19 cellular contexts compared by ENCODE assay signal in the genomic region with DNA sequence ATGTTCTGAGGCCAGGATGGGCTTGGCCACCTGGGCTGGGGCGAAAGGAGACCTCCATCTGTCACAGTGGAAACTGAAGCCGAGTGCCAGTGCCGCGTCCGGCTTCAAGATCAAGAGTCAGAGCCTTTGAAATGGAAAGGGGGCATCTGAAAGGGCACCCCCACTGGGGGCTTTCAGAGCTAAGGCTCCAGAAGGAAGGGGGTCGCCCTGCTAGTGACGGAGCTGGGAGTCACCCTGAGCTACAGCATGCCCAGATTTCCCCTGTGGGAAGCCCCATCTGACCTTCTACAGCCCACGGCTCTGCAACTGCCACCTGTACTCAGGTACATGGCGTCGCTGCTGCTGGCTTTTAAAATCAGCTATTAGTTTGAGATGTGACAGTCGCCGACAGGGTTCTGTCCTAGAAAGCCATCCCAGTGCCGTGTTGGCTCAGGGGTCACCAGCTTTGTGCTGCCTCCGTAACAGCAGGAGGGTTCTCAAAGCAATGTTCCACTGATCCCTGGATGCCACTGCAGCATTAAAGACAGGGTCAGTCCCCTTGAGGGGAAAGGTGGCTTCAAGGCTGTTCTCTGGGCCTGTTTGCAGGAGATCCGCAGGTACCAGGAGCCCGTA. TPM values are rescaled to one million over a fixed set of nuclear protein-coding genes. Genes with fewer than 3 reads are reported as not detected.
DNase-seq lines count a peak whose midpoint lies in the region; ATAC-seq and TF ChIP-seq lines count a peak whose summit lies in the region.
"Had no signal": no experiment of that assay in that cellular context is flagged by ENCODE, and none has a peak within 500 bp of the region (broad histone marks: within the 10 kb centered on the region; RNA-seq: fewer than 3 reads in every experiment).

No MANE protein-coding gene starts in this region.

- no peak overlapping the region; a peak in 1 of 4 replicates for H4K8ac ChIP-seq in IMR-90 (ENCODE audit: low read depth in 2 of 2, low read length in 2 of 2)

- in situ Hi-C loops in IMR-90 (cut with MboI; ENCODE audit: low sequenced_read_pairs), result loop anchor here (5.0 kb wide), 1 partner anchor 370 kb away; no protein-coding TSS in a partner anchor

- DNase-seq in activated T-cell treated with anti-CD3 and anti-CD28 coated beads, Interleukin-2, amount 50 U/mL, for 24 hours, result peak; percentile 21
- DNase-seq in activated T-cell treated with anti-CD3 and anti-CD28 coated beads for 4 hours, result no peak
- no peak for DNase-seq in IMR-90
- DNase-seq in glutamatergic neuron, result no peak
- no peak for DNase-seq in RPMI8226
- no peak for DNase-seq in prostate gland (ENCODE audit: low spot score)
- no peak for DNase-seq in DMS79 (lab: John Stamatoyannopoulos, UW)
- DNase-seq: ACHN; activated naive CD4-positive, alpha-beta T cell treated with Interleukin-2 at 50 U/mL for 16 hours; GF-D8; immature natural killer cell; NCI-H146; NCI-H748 treated with DMSO at 0.1 percent for 48 hours; T-helper 9 cell had no signal

- no peak overlapping the region for H3K4me3 ChIP-seq in IMR-90 (ENCODE audit: insufficient read depth, low read depth, low read length)
- H3K4me3 ChIP-seq in stomach smooth muscle (ENCODE audit: low read length in 2 of 2), result no peak overlapping the region
- H3K4me3 ChIP-seq in prostate gland, result no peak overlapping the region
- H3K4me3 ChIP-seq: GM12878, lung, SJSA1 had no signal

- no peak overlapping the region for H2AK9ac ChIP-seq in IMR-90 (replicated peaks; ENCODE audit: low read depth, low read length, poor library complexity)

- peaks cover 42% of the 10 kb centered on the region for H4K20me1 ChIP-seq in IMR-90 (ENCODE audit: insufficient read depth, low read length)

- H3K27ac Mint-ChIP-seq in activated T-cell treated with anti-CD3 and anti-CD28 coated beads, Interleukin-2, amount 50 U/mL, for 24 hours, result no peak overlapping the region
- peak overlapping the region; percentile 39 for H3K27ac Mint-ChIP-seq in glutamatergic neuron (ENCODE audit: unreplicated experiment)

- 91% methylated on average over 11 of the region's 16 CpGs; no CpG with 5 or more reads in 1 of the 2 experiments for WGBS in IMR-90 (ENCODE audit: extremely low coverage in 2 of 2, insufficient read length in 1 of 2), 2 experiments
- 92% methylated on average over 16 of the region's 16 CpGs for WGBS in prostate gland

- no peaks in the 10 kb centered on the region for H3K9me3 ChIP-seq in IMR-90 (ENCODE audit: control insufficient read depth, insufficient read depth, low read length)
- H3K9me3 ChIP-seq in stomach smooth muscle (ENCODE audit: control insufficient read depth in 2 of 2, low read length in 2 of 2), result no peaks in the 10 kb centered on the region
- no peaks in the 10 kb centered on the region for H3K9me3 ChIP-seq in prostate gland
- H3K9me3 ChIP-seq: SJSA1 had no signal

- peaks cover 9 to 56% of the 10 kb centered on the region in 2 experiments for H3K79me1 ChIP-seq in IMR-90 (ENCODE audit: low read depth in 1 of 2, low read length in 2 of 2)

- no peak overlapping the region for H3K18ac ChIP-seq in IMR-90 (ENCODE audit: low read depth, low read length)

- no peaks in the 10 kb centered on the region for H3K9me3 Mint-ChIP-seq in activated T-cell treated with anti-CD3 and anti-CD28 coated beads, Interleukin-2, amount 50 U/mL, for 24 hours
- H3K9me3 Mint-ChIP-seq in glutamatergic neuron (ENCODE audit: unreplicated experiment), result peaks cover 18% of the 10 kb centered on the region
- H3K9me3 Mint-ChIP-seq: immature natural killer cell had no signal

- no TSS peak for BruUV-seq in IMR-90 (replicated peaks; lab: Mats Ljungman, UMichigan)

- dilution Hi-C loops in IMR-90 (cut with HindIII; ENCODE audit: low sequenced_read_pairs, unreplicated experiment), result no loop called here

- CTCF ChIA-PET in IMR-90 (lab: Yijun Ruan, JAX), result interaction anchor here (0.6 kb wide), 1 partner anchor 10 kb away, joined by 3 read pairs; no protein-coding TSS in a partner anchor

- no peak overlapping the region for H3K4ac ChIP-seq in IMR-90 (ENCODE audit: low read depth, low read length)

- POLR2A ChIA-PET in IMR-90 (lab: Charles Lee; ENCODE audit: unreplicated experiment), result no interaction called here

- no peak for TF ChIP-seq POLR2A in IMR-90 (IDR thresholded peaks at IDR 0.05; ENCODE audit: low read depth, low read length)
- TF ChIP-seq POLR2A in prostate gland (IDR thresholded peaks at IDR 0.05), result no peak

- H3K27ac ChIP-seq in IMR-90 (ENCODE audit: insufficient read depth, low read length) (peak overlapping the region; percentile 1; the same call in 1 of the 2 replicates), stomach smooth muscle (ENCODE audit: low read length) (peak overlapping the region; percentile 84), prostate gland (no peak overlapping the region)
- H3K27ac ChIP-seq: C4-2B had no signal

- no peaks in the 10 kb centered on the region for H3K4me1 Mint-ChIP-seq in activated T-cell treated with anti-CD3 and anti-CD28 coated beads, Interleukin-2, amount 50 U/mL, for 24 hours (ENCODE audit: low read depth)
- peaks cover 22% of the 10 kb centered on the region for H3K4me1 Mint-ChIP-seq in glutamatergic neuron (ENCODE audit: low read depth, unreplicated experiment)

- TF ChIP-seq RAD21 in IMR-90 (IDR thresholded peaks at IDR 0.05; ENCODE audit: low read length), result no peak

- H3K56ac ChIP-seq in IMR-90 (ENCODE audit: extremely low read depth, insufficient read depth, low read length), result no peak overlapping the region

- H3K9ac ChIP-seq in IMR-90 (ENCODE audit: low read depth, low read length), result no peak overlapping the region
- no peak overlapping the region for H3K9ac ChIP-seq in stomach smooth muscle (ENCODE audit: low read length in 2 of 2)

- no peaks in the 10 kb centered on the region for H3K27me3 Mint-ChIP-seq in activated T-cell treated with anti-CD3 and anti-CD28 coated beads, Interleukin-2, amount 50 U/mL, for 24 hours
- peaks cover 7% of the 10 kb centered on the region for H3K27me3 Mint-ChIP-seq in glutamatergic neuron (ENCODE audit: unreplicated experiment)

- intact Hi-C loops in IMR-90 (cut with micrococcal nuclease), result no loop called here
- intact Hi-C loops in prostate gland (cut with DNase I), result loop anchor here (10.0 kb wide), 2 partner anchors 282 to 382 kb away; partner anchors contain the start of gene EML1

- H3K36me3 ChIP-seq in IMR-90 (ENCODE audit: control insufficient read depth, insufficient read depth, low read length) (peaks cover 43% of the 10 kb centered on the region), stomach smooth muscle (ENCODE audit: control insufficient read depth in 2 of 2, insufficient read depth in 2 of 2, low read length in 2 of 2) (peaks cover 26 to 33% of the 10 kb centered on the region in 2 donors), prostate gland (peaks cover 6 to 7% of the 10 kb centered on the region in 2 donors)

- TF ChIP-seq CTCF in IMR-90 (conservative IDR thresholded peaks at IDR 0.05; ENCODE audit: low read depth, low read length), result no peak
- no peak for TF ChIP-seq CTCF in glutamatergic neuron (IDR thresholded peaks at IDR 0.05; ENCODE audit: partially characterized antibody, unreplicated experiment)
- no peak for TF ChIP-seq CTCF in prostate gland (IDR thresholded peaks at IDR 0.05)

- peaks cover 4% of the 10 kb centered on the region; the same call in 1 of the 2 replicates for H3K9me1 ChIP-seq in IMR-90 (ENCODE audit: insufficient read depth, low read length)

- H2BK5ac ChIP-seq in IMR-90 (ENCODE audit: low read depth, low read length, poor library complexity, severe bottlenecking), result no peak overlapping the region

- no peak overlapping the region for H2BK20ac ChIP-seq in IMR-90 (ENCODE audit: low read depth, low read length)

- no peak overlapping the region for H4K91ac ChIP-seq in IMR-90 (ENCODE audit: insufficient read depth, low read depth, low read length)

- H3K4me2 ChIP-seq in IMR-90 (ENCODE audit: low read depth, low read length), result no peak overlapping the region

- H2AFZ ChIP-seq in IMR-90 (replicated peaks; ENCODE audit: low read length, poor library complexity), result no peak overlapping the region

- ATAC-seq in IMR-90 (ENCODE audit: low read depth), result no peak
- ATAC-seq: GM12878 had no signal

- H2BK120ac ChIP-seq in IMR-90 (ENCODE audit: low read depth, low read length), result no peak overlapping the region

- H3K4me1 ChIP-seq in IMR-90 (ENCODE audit: control insufficient read depth, insufficient read depth, low read length) (peaks cover 15% of the 10 kb centered on the region), stomach smooth muscle (ENCODE audit: control insufficient read depth, insufficient read depth, low read length) (peaks cover 26% of the 10 kb centered on the region), prostate gland (replicated peaks) (no peaks in the 10 kb centered on the region)

- no peak overlapping the region for H3K14ac ChIP-seq in IMR-90 (replicated peaks; ENCODE audit: low read depth, low read length)

- no peak overlapping the region for H3K4me3 Mint-ChIP-seq in activated T-cell treated with anti-CD3 and anti-CD28 coated beads, Interleukin-2, amount 50 U/mL, for 24 hours
- peak overlapping the region; percentile 65 for H3K4me3 Mint-ChIP-seq in glutamatergic neuron (ENCODE audit: unreplicated experiment)
- H3K4me3 Mint-ChIP-seq: immature natural killer cell had no signal

- no peak overlapping the region for H2BK15ac ChIP-seq in IMR-90 (ENCODE audit: low read depth, low read length)

- H3K23ac ChIP-seq in IMR-90 (ENCODE audit: low read depth, low read length), result no peak overlapping the region

- H4K5ac ChIP-seq in IMR-90 (ENCODE audit: low read depth, low read length), result no peak overlapping the region

- H3K36me3 Mint-ChIP-seq in activated T-cell treated with anti-CD3 and anti-CD28 coated beads, Interleukin-2, amount 50 U/mL, for 24 hours (ENCODE audit: low read depth), result peaks cover 52% of the 10 kb centered on the region
- no peaks in the 10 kb centered on the region for H3K36me3 Mint-ChIP-seq in glutamatergic neuron (ENCODE audit: unreplicated experiment)

- no peaks in the 10 kb centered on the region for H3K27me3 ChIP-seq in IMR-90 (ENCODE audit: control insufficient read depth, insufficient read depth, low read length)
- H3K27me3 ChIP-seq in stomach smooth muscle (ENCODE audit: control insufficient read depth in 1 of 2, insufficient read depth in 2 of 2, low read length in 2 of 2), result no peaks in the 10 kb centered on the region
- H3K27me3 ChIP-seq in prostate gland (replicated peaks; ENCODE audit: insufficient read depth), result no peaks in the 10 kb centered on the region
- H3K27me3 ChIP-seq: SJSA1 had no signal

- H2AK5ac ChIP-seq in IMR-90 (ENCODE audit: low read depth, low read length), result no peak overlapping the region; the same call in 1 of the 2 replicates

RNA-seq across cellular contexts. Expression of gene CCNK, which starts 31.5 kb away (rescaled TPM):
- 18.8 and 33.1 TPM in 2 replicates for total RNA-seq in IMR-90 (2012; rRNA removed)
- polyA plus RNA-seq in IMR-90 (2012; rRNA removed), result 25.0 and 38.3 TPM in 2 replicates
- polyA plus RNA-seq in IMR-90 (2012; cell fraction: cytosol; rRNA removed), result 9.1 and 12.6 TPM in 2 replicates
- polyA plus RNA-seq in IMR-90 (2012; cell fraction: nucleus; rRNA removed; ENCODE audit: low replicate concordance), result 14.4 and 41.8 TPM in 2 replicates
- total RNA-seq in glutamatergic neuron (ENCODE audit: unreplicated experiment), result 47.2 TPM
- total RNA-seq in prostate gland, result 10 to 100 TPM; 15.5 to 43.1 TPM

RNA-seq across cellular contexts. Expression of gene SETD3, which starts 32.0 kb away (rescaled TPM):
- 31.9 and 35.0 TPM in 2 replicates for total RNA-seq in IMR-90 (2012; rRNA removed)
- 15.9 and 18.8 TPM in 2 replicates for polyA plus RNA-seq in IMR-90 (2012; rRNA removed)
- 5.3 and 7.6 TPM in 2 replicates for polyA plus RNA-seq in IMR-90 (2012; cell fraction: cytosol; rRNA removed)
- polyA plus RNA-seq in IMR-90 (2012; cell fraction: nucleus; rRNA removed; ENCODE audit: low replicate concordance), result 1.7 and 11.2 TPM in 2 replicates
- 46.2 TPM for total RNA-seq in glutamatergic neuron (ENCODE audit: unreplicated experiment)
- total RNA-seq in prostate gland, result 100 to 1,000 TPM in 1 of 2 donors, 10 to 100 TPM in 1; 59.5 to 106 TPM

Comparison
In these comparisons a context has a peak if more than half of its experiments do, and no peak if none do; other contexts are left out.
1. H3K27ac ChIP-seq: peak in IMR-90 (single experiment) and stomach smooth muscle (single experiment); none in prostate gland (0 of 2).